Comparison of ENCODE assay signal across 12 cellular contexts in genomic region chr4:16969696-16970135, GRCh38.
DNase-seq lines count a peak whose midpoint lies in the region; ATAC-seq and TF ChIP-seq lines count a peak whose summit lies in the region.
"Had no signal": no experiment of that assay in that cellular context is flagged by ENCODE, and none has a peak within 500 bp of the region (broad histone marks: within the 10 kb centered on the region; RNA-seq: fewer than 3 reads in every experiment).

No MANE protein-coding gene starts in this region.

- H2BK5ac ChIP-seq in H9 (ENCODE audit: insufficient read length, low read length): no peak overlapping the region

- H3T11ph ChIP-seq in H9 (ENCODE audit: low read length): no peak overlapping the region

- H3K23ac ChIP-seq in H9 (ENCODE audit: insufficient read length, low read depth, low read length): no peak overlapping the region

- H3K18ac ChIP-seq in H9 (ENCODE audit: insufficient read length, low read depth, low read length): no peak overlapping the region

- no peaks in the 10 kb centered on the region for H3K79me1 ChIP-seq in H9 (ENCODE audit: insufficient read depth, low read depth, low read length, poor library complexity, severe bottlenecking)

- no peaks in the 10 kb centered on the region for H3K36me3 Mint-ChIP-seq in H9 (ENCODE audit: insufficient read depth in 1 of 3, low read depth in 3 of 3)

- H2BK15ac ChIP-seq in H9 (ENCODE audit: low read depth, low read length): no peak overlapping the region

- H2AFZ ChIP-seq in H9 (ENCODE audit: low read length): no peak overlapping the region

- no peaks in the 10 kb centered on the region for H3K9me3 Mint-ChIP-seq in H9

- no peaks in the 10 kb centered on the region for H3K36me3 ChIP-seq in adipocyte (ENCODE audit: control insufficient read depth, insufficient read depth, low read length, severe bottlenecking)
- no peaks in the 10 kb centered on the region for H3K36me3 ChIP-seq in effector memory CD4-positive, alpha-beta T cell (ENCODE audit: control insufficient read depth, insufficient read depth, low read length)
- H3K36me3 ChIP-seq: ovary, WERI-Rb-1 had no signal

- no peak overlapping the region for H3K4me3 ChIP-seq in adipocyte (ENCODE audit: low read length)
- no peak overlapping the region for H3K4me3 ChIP-seq in effector memory CD4-positive, alpha-beta T cell (ENCODE audit: insufficient read depth, low read depth, low read length, poor library complexity, severe bottlenecking)
- H3K4me3 ChIP-seq: ovary had no signal

- no peak overlapping the region for H3K27ac ChIP-seq in effector memory CD4-positive, alpha-beta T cell (ENCODE audit: insufficient read depth, low read length, poor library complexity, severe bottlenecking)
- no peak overlapping the region for H3K27ac ChIP-seq in H9 (ENCODE audit: insufficient read length, low read depth, low read length)
- H3K27ac ChIP-seq: ovary, WERI-Rb-1 had no signal

- no peak overlapping the region for H3K27ac Mint-ChIP-seq in H9

- no peak overlapping the region for H3K56ac ChIP-seq in H9 (ENCODE audit: insufficient read length, low read depth, low read length)

- H3K79me2 ChIP-seq in H9 (ENCODE audit: insufficient read depth, low read length): no peaks in the 10 kb centered on the region

- H3K27me3 ChIP-seq in adipocyte (replicated peaks; ENCODE audit: control insufficient read depth, insufficient read depth, low read length) (no peaks in the 10 kb centered on the region), H9 (ENCODE audit: insufficient read depth, low read length) (no peaks in the 10 kb centered on the region)
- H3K27me3 ChIP-seq in effector memory CD4-positive, alpha-beta T cell (replicated peaks; ENCODE audit: control insufficient read depth, insufficient read depth, low read length, poor library complexity, severe bottlenecking): no peaks in the 10 kb centered on the region
- H3K27me3 ChIP-seq: ovary had no signal

- peaks cover 8 to 29% of the 10 kb centered on the region in 2 experiments; a peak in 3 of 4 replicates for H3K4me1 Mint-ChIP-seq in H9

- H3K9ac ChIP-seq in adipocyte (ENCODE audit: low read length): no peak overlapping the region
- H3K9ac ChIP-seq in H9 (ENCODE audit: extremely low read depth, insufficient read length, low read length): no peak overlapping the region
- H3K9ac ChIP-seq: SK-N-SH had no signal

- no peak overlapping the region for H3K14ac ChIP-seq in H9 (ENCODE audit: insufficient read depth, low read length)

- peak; percentile 46 for DNase-seq in EL
- peak; percentile 41 for DNase-seq in adipocyte (ENCODE audit: low read depth)
- peak; percentile 59 for DNase-seq in fibroblast of peridontal ligament (ENCODE audit: extremely low read depth)
- DNase-seq in renal cortical epithelial cell (ENCODE audit: low read depth): peak; percentile 4
- no peak for DNase-seq in NCI-H2029 treated with DMSO at 0.1 percent for 48 hours (lab: John Stamatoyannopoulos, UW)
- no peak for DNase-seq in effector memory CD4-positive, alpha-beta T cell
- DNase-seq in H9: no peak
- DNase-seq: NCI-H2029, SK-N-SH, WERI-Rb-1 had no signal

- no peak overlapping the region for H2BK20ac ChIP-seq in H9 (ENCODE audit: low read depth, low read length, poor library complexity, severe bottlenecking)

- no peak overlapping the region for H4K91ac ChIP-seq in H9 (ENCODE audit: insufficient read length, low read depth, low read length)

- H4K8ac ChIP-seq in H9 (replicated peaks; ENCODE audit: insufficient read length, low read depth, low read length): no peak overlapping the region

- H2BK120ac ChIP-seq in H9 (ENCODE audit: low read depth, low read length, poor library complexity, severe bottlenecking): no peak overlapping the region

- H3K4me1 ChIP-seq in adipocyte (ENCODE audit: control insufficient read depth, insufficient read depth, low read length) (peaks cover 28% of the 10 kb centered on the region), H9 (ENCODE audit: insufficient read depth, low read length) (peaks cover 6% of the 10 kb centered on the region; the same call in 1 of the 2 replicates)
- no peaks in the 10 kb centered on the region for H3K4me1 ChIP-seq in effector memory CD4-positive, alpha-beta T cell (ENCODE audit: control insufficient read depth, insufficient read depth, low read length, poor library complexity, severe bottlenecking)

- no peak overlapping the region for H3K4me3 Mint-ChIP-seq in H9

- no peaks in the 10 kb centered on the region for H3K23me2 ChIP-seq in H9 (ENCODE audit: insufficient read length, low read depth, low read length, poor library complexity, severe bottlenecking)

- ATAC-seq in GM21367 (IDR thresholded peaks at IDR 0.05; ENCODE audit: unreplicated experiment): no peak

- no peak overlapping the region for H2BK12ac ChIP-seq in H9 (ENCODE audit: insufficient read length, low read depth, low read length)

- H3K4ac ChIP-seq in H9 (ENCODE audit: low read depth, low read length): no peak overlapping the region

- no peak overlapping the region for H4K5ac ChIP-seq in H9 (ENCODE audit: insufficient read length, low read depth, low read length)

- H3K4me2 ChIP-seq in H9 (ENCODE audit: insufficient read depth, insufficient read length, low read length): no peak overlapping the region
- H3K4me2 ChIP-seq: SK-N-SH had no signal

- no peaks in the 10 kb centered on the region; the same call in 1 of the 2 replicates for H3K27me3 Mint-ChIP-seq in H9 (ENCODE audit: low read depth)

- WGBS in H9 (ENCODE audit: extremely low coverage, insufficient read length, low lambda C conversion rate): no CpG with 5 or more reads among the region's 8 CpGs

- H3K9me3 ChIP-seq in adipocyte (ENCODE audit: control insufficient read depth, low read length) (no peaks in the 10 kb centered on the region), H9 (ENCODE audit: control insufficient read depth, low read depth, low read length) (no peaks in the 10 kb centered on the region)
- no peaks in the 10 kb centered on the region for H3K9me3 ChIP-seq in effector memory CD4-positive, alpha-beta T cell (ENCODE audit: control insufficient read depth, low read length)
- H3K9me3 ChIP-seq: ovary, SK-N-SH had no signal

- TF ChIP-seq CTCF in H9 (conservative IDR thresholded peaks at IDR 0.05): no peak

- no peak overlapping the region for H2AK5ac ChIP-seq in H9 (ENCODE audit: insufficient read length, low read length)

- no peaks in the 10 kb centered on the region for H4K20me1 ChIP-seq in H9 (ENCODE audit: control insufficient read depth, insufficient read depth, insufficient read length)

Comparison
In these comparisons a context has a peak if more than half of its experiments do, and no peak if none do; other contexts are left out.
1. DNase-seq: peak in EL (single experiment), adipocyte (single experiment), fibroblast of peridontal ligament (single experiment) and renal cortical epithelial cell (single experiment); none in NCI-H2029 treated with DMSO at 0.1 percent for 48 hours (single experiment), effector memory CD4-positive, alpha-beta T cell (0 of 3) and H9 (single experiment).